Comparison of ENCODE assay signal across 31 cellular contexts in the genomic region with DNA sequence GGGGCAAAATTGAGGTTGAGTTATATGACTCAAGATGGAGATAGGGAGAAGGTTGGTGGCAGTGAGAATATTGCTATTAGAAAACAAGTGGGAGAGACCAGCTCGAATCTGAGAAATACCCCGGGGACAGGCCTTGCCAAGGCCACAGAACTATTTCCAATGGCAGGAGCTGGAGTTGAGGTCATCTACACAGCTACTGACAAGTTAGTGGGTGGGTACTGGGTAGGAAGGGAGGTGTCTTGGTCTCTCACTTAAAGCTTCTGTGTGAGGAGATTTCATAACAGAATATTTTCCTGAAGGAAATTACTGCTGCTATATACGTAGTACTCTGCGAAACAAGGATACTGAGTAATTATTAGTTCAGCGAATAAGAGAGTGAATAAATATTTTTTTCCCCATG.
"Had no signal": no experiment of that assay in that cellular context is flagged by ENCODE, and none has a peak within 500 bp of the region (broad histone marks: within the 10 kb centered on the region; RNA-seq: fewer than 3 reads in every experiment).

No MANE protein-coding gene starts in this region.

- H3K4me3 ChIP-seq: ascending aorta, esophagus squamous epithelium, gastroesophageal sphincter, heart right ventricle had no signal

- H3K36me3 ChIP-seq: ascending aorta, brain microvascular endothelial cell, esophagus squamous epithelium, gastroesophageal sphincter, heart right ventricle had no signal

- H3K9me3 ChIP-seq: ascending aorta, esophagus squamous epithelium, gastroesophageal sphincter, heart right ventricle had no signal

- H3K27me3 ChIP-seq: ascending aorta, brain microvascular endothelial cell, gastroesophageal sphincter, heart right ventricle had no signal

- ATAC-seq: activated naive CD4-positive, alpha-beta T cell treated with anti-CD3 and anti-CD28 coated beads, Interleukin-2, amount 50 U/mL, for 72 hours; activated T-cell treated with anti-CD3 and anti-CD28 coated beads, Interleukin-2, amount 50 U/mL, for 72 hours; effector memory CD8-positive, alpha-beta T cell; gastroesophageal sphincter; heart right ventricle; T-helper 17 cell; WTC11 had no signal

- DNase-seq: activated CD4-positive, alpha-beta memory T cell treated with anti-CD3 and anti-CD28 coated beads, Interleukin-2, amount 10 ng/mL, durations not matched to agents 7 days and 5 days; activated CD4-positive, alpha-beta T cell treated with anti-CD3 and anti-CD28 coated beads for 1 hour; activated CD4-positive, alpha-beta T cell treated with anti-CD3 and anti-CD28 coated beads for 4 hours; activated CD4-positive, alpha-beta T cell treated with anti-CD3 and anti-CD28 coated beads, Interleukin-2, amount 10 ng/mL, durations not matched to agents 7 days and 5 days; activated CD4-positive, alpha-beta T cell treated with anti-CD3 and anti-CD28 coated beads, Interleukin-2, amount 50 U/mL, for 4 hours; activated CD8-positive, alpha-beta memory T cell treated with anti-CD3 and anti-CD28 coated beads, Interleukin-2, amount 50 U/mL, for 48 hours; activated gamma-delta T cell; activated naive CD4-positive, alpha-beta T cell; activated naive CD4-positive, alpha-beta T cell treated with anti-CD3 and anti-CD28 coated beads, Interleukin-2, amount 10 ng/mL, durations not matched to agents 7 days and 5 days; activated naive CD8-positive, alpha-beta T cell treated with anti-CD3 and anti-CD28 coated beads, Interleukin-2, amount 10 ng/mL, durations not matched to agents 7 days and 5 days; activated T-cell treated with anti-CD3 and anti-CD28 coated beads for 4 hours; activated T-cell treated with anti-CD3 and anti-CD28 coated beads, Interleukin-2, amount 50 U/mL, for 24 hours; activated T-cell treated with anti-CD3 and anti-CD28 coated beads, Interleukin-2, amount 50 U/mL, for 72 hours; brain microvascular endothelial cell; caudate nucleus; cortex of kidney; dermis blood vessel endothelial cell; effector CD4-positive, alpha-beta T cell; effector memory CD8-positive, alpha-beta T cell; esophagus squamous epithelium; foreskin melanocyte; heart right ventricle; T-helper 1 cell; T-helper 17 cell; T1000 had no signal

- H3K4me1 ChIP-seq: ascending aorta, heart right ventricle had no signal

- H3K27ac ChIP-seq: ascending aorta, brain microvascular endothelial cell, epithelial cell of prostate, esophagus squamous epithelium, gastroesophageal sphincter, heart right ventricle, VCaP had no signal
